8 cellular contexts compared by ENCODE assay signal in genomic region chr10:72334832-72335393, GRCh38. TPM values are rescaled to one million over a fixed set of nuclear protein-coding genes. Genes with fewer than 3 reads are reported as not detected.
A peak's percentile ranks its signal among the peaks of the same experiment; 100 is the strongest.
DNase-seq lines count a peak whose midpoint lies in the region; ATAC-seq and TF ChIP-seq lines count a peak whose summit lies in the region.

No MANE protein-coding gene starts in this region.

- peak overlapping the region; percentile 65 for H3K4me3 Mint-ChIP-seq in CD4-positive, alpha-beta T cell
- H3K4me3 Mint-ChIP-seq in dendritic cell treated with granulocyte-macrophage colony-stimulating factor and Interleukin-4, amounts not matched to agents 40 ng/mL and 50 ng/mL, for 4 days, result no peak overlapping the region

- H3K9me3 Mint-ChIP-seq in CD4-positive, alpha-beta T cell, result no peaks in the 10 kb centered on the region
- no peaks in the 10 kb centered on the region for H3K9me3 Mint-ChIP-seq in dendritic cell treated with granulocyte-macrophage colony-stimulating factor and Interleukin-4, amounts not matched to agents 40 ng/mL and 50 ng/mL, for 4 days

- DNase-seq in CD4-positive, alpha-beta T cell, result peak; percentile 66 to 90 (median 74)
- DNase-seq in activated CD4-positive, alpha-beta T cell treated with anti-CD3 and anti-CD28 coated beads for 48 hours, result peak; percentile 89
- DNase-seq in stimulated activated CD8-positive, alpha-beta memory T cell treated with anti-CD3 and anti-CD28 coated beads, Interleukin-7, amount 100 ng/mL, for 1 hour (ENCODE audit: low read depth in 2 of 2), result peak; percentile 52 to 62
- DNase-seq in NCI-H2029 treated with DMSO at 0.1 percent for 48 hours (lab: John Stamatoyannopoulos, UW), result no peak

- TF ChIP-seq EP300 in Ishikawa (IDR thresholded peaks at IDR 0.05; ENCODE audit: borderline replicate concordance), result 0 out of 2 replicates have a peak, but pooled peaks have one; percentile 13

- H3K36me3 ChIP-seq in mesodermal cell (ENCODE audit: control insufficient read depth, insufficient read depth, low read length), result peaks cover 51% of the 10 kb centered on the region

- ATAC-seq in CD4-positive, alpha-beta T cell (ENCODE audit: poor library complexity), result peak; percentile 56
- peak; percentile 59 for ATAC-seq in GM21381 (IDR thresholded peaks at IDR 0.05; ENCODE audit: unreplicated experiment)

- peak overlapping the region; percentile 90 for H3K27ac ChIP-seq in CD4-positive, alpha-beta T cell (ENCODE audit: low read depth, low read length)
- H3K27ac ChIP-seq in mesodermal cell (ENCODE audit: low read depth, low read length, severe bottlenecking), result peak overlapping the region; percentile 84

- TF ChIP-seq RAD21 in Ishikawa (IDR thresholded peaks at IDR 0.05; ENCODE audit: low read depth), result no peak

- peaks cover 29% of the 10 kb centered on the region for H3K4me1 ChIP-seq in mesodermal cell (ENCODE audit: control insufficient read depth, insufficient read depth, low read length, poor library complexity, severe bottlenecking)

- peaks cover 22% of the 10 kb centered on the region for H3K36me3 Mint-ChIP-seq in CD4-positive, alpha-beta T cell (ENCODE audit: low read depth)
- H3K36me3 Mint-ChIP-seq in dendritic cell treated with granulocyte-macrophage colony-stimulating factor and Interleukin-4, amounts not matched to agents 40 ng/mL and 50 ng/mL, for 4 days (ENCODE audit: low read depth), result peaks cover 69% of the 10 kb centered on the region

- H3K4me1 Mint-ChIP-seq in CD4-positive, alpha-beta T cell (ENCODE audit: low read depth), result peaks cover 81% of the 10 kb centered on the region
- peaks cover 76% of the 10 kb centered on the region for H3K4me1 Mint-ChIP-seq in dendritic cell treated with granulocyte-macrophage colony-stimulating factor and Interleukin-4, amounts not matched to agents 40 ng/mL and 50 ng/mL, for 4 days (ENCODE audit: low read depth)

- intact Hi-C loops in CD4-positive, alpha-beta T cell (cut with DNase I, micrococcal nuclease), result loop anchor here (1.0 to 10.0 kb wide), 6 partner anchors 15 to 1020 kb away; partner anchors contain the start of gene SLC29A3 (in 1 of the 2)
- intact Hi-C loops in dendritic cell treated with granulocyte-macrophage colony-stimulating factor and Interleukin-4, amounts not matched to agents 40 ng/mL and 50 ng/mL, for 4 days (cut with micrococcal nuclease), result loop anchor here (5.0 to 10.0 kb wide), 4 partner anchors 63 to 290 kb away; partner anchors contain the start of genes ANAPC16, ASCC1 and DDIT4

- CTCF ChIA-PET in CD4-positive, alpha-beta T cell (lab: Charles Lee), result interaction anchor here (0.8 to 5.9 kb wide), 10 partner anchors 15 to 286 kb away, joined by 3 to 54 read pairs (median 5); partner anchors contain the start of gene DDIT4

- no peaks in the 10 kb centered on the region for H3K9me3 ChIP-seq in CD4-positive, alpha-beta T cell (ENCODE audit: control insufficient read depth, low read length)
- H3K9me3 ChIP-seq in mesodermal cell (ENCODE audit: control insufficient read depth, low read length), result no peaks in the 10 kb centered on the region

- H3K4me3 ChIP-seq in mesodermal cell (ENCODE audit: extremely low read depth, insufficient read depth, low read length, poor library complexity, severe bottlenecking), result no peak overlapping the region

- POLR2A ChIA-PET in CD4-positive, alpha-beta T cell (lab: Charles Lee), result interaction anchor here (0.7 to 5.8 kb wide), 16 partner anchors 10 to 258 kb away, joined by 3 to 84 read pairs (median 8); partner anchors contain the start of genes ANAPC16, ASCC1, DDIT4 and SPOCK2

- 81 to 82% methylated on average over 10 to 14 of the region's 15 CpGs for WGBS in mesodermal cell (ENCODE audit: insufficient coverage in 2 of 2), 2 experiments

- peak overlapping the region; percentile 94 for H3K27ac Mint-ChIP-seq in CD4-positive, alpha-beta T cell
- peak overlapping the region; percentile 61 for H3K27ac Mint-ChIP-seq in dendritic cell treated with granulocyte-macrophage colony-stimulating factor and Interleukin-4, amounts not matched to agents 40 ng/mL and 50 ng/mL, for 4 days

- H3K27me3 Mint-ChIP-seq in CD4-positive, alpha-beta T cell, result no peaks in the 10 kb centered on the region
- peaks cover 1% of the 10 kb centered on the region for H3K27me3 Mint-ChIP-seq in dendritic cell treated with granulocyte-macrophage colony-stimulating factor and Interleukin-4, amounts not matched to agents 40 ng/mL and 50 ng/mL, for 4 days

- TF ChIP-seq CTCF in CD4-positive, alpha-beta T cell (IDR thresholded peaks at IDR 0.05), result no peak

- no peaks in the 10 kb centered on the region for H3K27me3 ChIP-seq in CD4-positive, alpha-beta T cell (ENCODE audit: control insufficient read depth, insufficient read depth, low read length)

TF ChIP-seq in Ishikawa, 13 proteins besides CTCF, POLR2A, EP300 and RAD21:
- TF ChIP-seq CREB1 (IDR thresholded peaks at IDR 0.05; ENCODE audit: low read depth) (no peak), USF1 (IDR thresholded peaks at IDR 0.05) (no peak), ZBTB7A (IDR thresholded peaks at IDR 0.05; ENCODE audit: low read depth) (no peak), TEAD4 (IDR thresholded peaks at IDR 0.05) (no peak), FOXM1 (IDR thresholded peaks at IDR 0.05; ENCODE audit: borderline replicate concordance, low read depth) (no peak), YY1 (IDR thresholded peaks at IDR 0.05; ENCODE audit: low read depth) (no peak), TCF12 (IDR thresholded peaks at IDR 0.05; ENCODE audit: low read depth) (no peak), CEBPB (IDR thresholded peaks at IDR 0.05) (no peak), REST (IDR thresholded peaks at IDR 0.05; ENCODE audit: low read depth) (no peak), NFIC (IDR thresholded peaks at IDR 0.05) (no peak), EGR1 (IDR thresholded peaks at IDR 0.05) (no peak), MAX (IDR thresholded peaks at IDR 0.05) (no peak), TAF1 (IDR thresholded peaks at IDR 0.05; ENCODE audit: low read depth) (no peak)

RNA-seq across cellular contexts. Expression of gene DNAJB12, which starts 19.8 kb away (rescaled TPM):
- 10 to 100 TPM; 25.2 to 27.0 TPM for total RNA-seq in CD4-positive, alpha-beta T cell
- 16.4 TPM for polyA plus RNA-seq in mesodermal cell (2013, experiment 1 of 2)
- polyA plus RNA-seq in mesodermal cell (2013, experiment 2 of 2), result 14.6 TPM
